9 cellular contexts compared by ENCODE assay signal in genomic region chr12:54579696-54580333, GRCh38. TPM values are rescaled to one million over a fixed set of nuclear protein-coding genes. Genes with fewer than 3 reads are reported as not detected.
DNase-seq lines count a peak whose midpoint lies in the region; ATAC-seq and TF ChIP-seq lines count a peak whose summit lies in the region.
"Had no signal": no experiment of that assay in that cellular context is flagged by ENCODE, and none has a peak within 500 bp of the region (broad histone marks: within the 10 kb centered on the region; RNA-seq: fewer than 3 reads in every experiment).

No MANE protein-coding gene starts in this region.

- peaks cover 8% of the 10 kb centered on the region for H3K36me3 Mint-ChIP-seq in activated CD4-positive, alpha-beta memory T cell treated with anti-CD3 and anti-CD28 coated beads for 36 hours
- H3K36me3 Mint-ChIP-seq in effector memory CD8-positive, alpha-beta T cell (ENCODE audit: insufficient read depth), result peaks cover 15% of the 10 kb centered on the region
- H3K36me3 Mint-ChIP-seq in mesothelial cell of epicardium, result no peaks in the 10 kb centered on the region

- H3K36me3 ChIP-seq in BE2C, result no peaks in the 10 kb centered on the region

- DNase-seq in BE2C (peak; percentile 77), NCI-H345 treated with DMSO at 0.1 percent for 48 hours (lab: John Stamatoyannopoulos, UW; ENCODE audit: unreplicated experiment) (peak; percentile 38), mesothelial cell of epicardium (ENCODE audit: low spot score in 2 of 2, unreplicated experiment in 2 of 2) (peak; percentile 63 to 94)
- DNase-seq in activated CD4-positive, alpha-beta memory T cell treated with anti-CD3 and anti-CD28 coated beads for 36 hours, result peak; percentile 90
- peak; percentile 76 to 87 (median 79) for DNase-seq in effector memory CD8-positive, alpha-beta T cell
- peak; percentile 65 to 66 for DNase-seq in stimulated activated CD8-positive, alpha-beta memory T cell treated with anti-CD3 and anti-CD28 coated beads, Interleukin-4, amount 100 ng/mL, for 1 hour (ENCODE audit: low read depth in 2 of 2, low spot score in 1 of 2)

- POLR2A ChIA-PET in activated CD4-positive, alpha-beta memory T cell treated with anti-CD3 and anti-CD28 coated beads for 36 hours (lab: Charles Lee), result no interaction called here

- intact Hi-C loops in activated CD4-positive, alpha-beta memory T cell treated with anti-CD3 and anti-CD28 coated beads for 36 hours (cut with micrococcal nuclease), result no loop called here

- peaks cover 3% of the 10 kb centered on the region for H3K27me3 Mint-ChIP-seq in activated CD4-positive, alpha-beta memory T cell treated with anti-CD3 and anti-CD28 coated beads for 36 hours
- peaks cover 17 to 20% of the 10 kb centered on the region in 2 donors for H3K27me3 Mint-ChIP-seq in effector memory CD8-positive, alpha-beta T cell
- H3K27me3 Mint-ChIP-seq in mesothelial cell of epicardium (ENCODE audit: low read depth), result peaks cover 74% of the 10 kb centered on the region

- no peak overlapping the region for H3K4me3 Mint-ChIP-seq in activated CD4-positive, alpha-beta memory T cell treated with anti-CD3 and anti-CD28 coated beads for 36 hours
- H3K4me3 Mint-ChIP-seq in effector memory CD8-positive, alpha-beta T cell, result peak overlapping the region in 1 of 2 donors; percentile 3
- no peak overlapping the region for H3K4me3 Mint-ChIP-seq in mesothelial cell of epicardium
- H3K4me3 Mint-ChIP-seq: T-helper 1 cell treated with Interleukin-12 subunit alpha and Interleukin-12 subunit beta and Interleukin-4 antibody, amounts not matched to agents 30 μg/mL and 1 μg/mL, for 36 hours had no signal

- no peaks in the 10 kb centered on the region for H3K9me3 ChIP-seq in BE2C

- H3K27me3 ChIP-seq in BE2C, result peaks cover 29% of the 10 kb centered on the region

- H3K27ac Mint-ChIP-seq in activated CD4-positive, alpha-beta memory T cell treated with anti-CD3 and anti-CD28 coated beads for 36 hours, result no peak overlapping the region
- H3K27ac Mint-ChIP-seq in effector memory CD8-positive, alpha-beta T cell, result peak overlapping the region; percentile 46 to 58
- no peak overlapping the region for H3K27ac Mint-ChIP-seq in mesothelial cell of epicardium
- H3K27ac Mint-ChIP-seq: T-helper 1 cell treated with Interleukin-12 subunit alpha and Interleukin-12 subunit beta and Interleukin-4 antibody, amounts not matched to agents 30 μg/mL and 1 μg/mL, for 36 hours had no signal

- TF ChIP-seq CTCF in BE2C (IDR thresholded peaks at IDR 0.05; ENCODE audit: low read depth, low read length) (peak; percentile 98), mesothelial cell of epicardium (IDR thresholded peaks at IDR 0.05; ENCODE audit: unreplicated experiment) (peak; percentile 99)

- peak; percentile 97 for ATAC-seq in GM18867 (IDR thresholded peaks at IDR 0.05; ENCODE audit: unreplicated experiment)
- ATAC-seq in HG03060 (IDR thresholded peaks at IDR 0.05; ENCODE audit: low read depth, unreplicated experiment), result peak; percentile 86
- ATAC-seq in effector memory CD8-positive, alpha-beta T cell (replicated peaks), result peak; percentile 98

- H3K4me1 ChIP-seq in BE2C, result no peaks in the 10 kb centered on the region

- no peak overlapping the region for H3K4me3 ChIP-seq in BE2C (ENCODE audit: low read depth, low read length)

- CTCF ChIA-PET in activated CD4-positive, alpha-beta memory T cell treated with anti-CD3 and anti-CD28 coated beads for 36 hours (lab: Charles Lee), result interaction anchor here (0.6 to 7.0 kb wide), 34 partner anchors 8 to 492 kb away, joined by 3 to 95 read pairs (median 4); partner anchors contain the start of gene PDE1B

- peaks cover 2% of the 10 kb centered on the region for H3K4me1 Mint-ChIP-seq in activated CD4-positive, alpha-beta memory T cell treated with anti-CD3 and anti-CD28 coated beads for 36 hours (ENCODE audit: low read depth)
- peaks cover 6 to 8% of the 10 kb centered on the region in 2 donors for H3K4me1 Mint-ChIP-seq in effector memory CD8-positive, alpha-beta T cell (ENCODE audit: low read depth in 2 of 2)
- no peaks in the 10 kb centered on the region for H3K4me1 Mint-ChIP-seq in mesothelial cell of epicardium

- no peaks in the 10 kb centered on the region for H3K9me3 Mint-ChIP-seq in activated CD4-positive, alpha-beta memory T cell treated with anti-CD3 and anti-CD28 coated beads for 36 hours
- no peaks in the 10 kb centered on the region for H3K9me3 Mint-ChIP-seq in effector memory CD8-positive, alpha-beta T cell
- H3K9me3 Mint-ChIP-seq in mesothelial cell of epicardium, result no peaks in the 10 kb centered on the region
- H3K9me3 Mint-ChIP-seq: T-helper 1 cell treated with Interleukin-12 subunit alpha and Interleukin-12 subunit beta and Interleukin-4 antibody, amounts not matched to agents 30 μg/mL and 1 μg/mL, for 36 hours had no signal

RNA-seq across cellular contexts. Expression of gene PPP1R1A, which starts 8.6 kb away (rescaled TPM):
- not detected for polyA plus RNA-seq in BE2C (2012; ENCODE audit: insufficient read depth, insufficient read length, low read depth)
- not detected for total RNA-seq in activated CD4-positive, alpha-beta memory T cell treated with anti-CD3 and anti-CD28 coated beads for 36 hours
- 0.54 to 1.0 TPM (median 0.76 TPM) in 3 replicates for total RNA-seq in mesothelial cell of epicardium

RNA-seq across cellular contexts. Expression of gene PDE1B, which starts 30.4 kb away (rescaled TPM):
- 0.25 TPM for polyA plus RNA-seq in BE2C (2012; ENCODE audit: insufficient read depth, insufficient read length, low read depth)
- total RNA-seq in activated CD4-positive, alpha-beta memory T cell treated with anti-CD3 and anti-CD28 coated beads for 36 hours, result 10 to 100 TPM; 10.4 to 11.1 TPM
- 0.70 to 0.89 TPM (median 0.78 TPM) in 3 replicates for total RNA-seq in mesothelial cell of epicardium

RNA-seq across cellular contexts. Expression of gene LACRT, which starts 54.9 kb away (rescaled TPM):
- polyA plus RNA-seq in BE2C (2012; ENCODE audit: insufficient read depth, insufficient read length, low read depth), result not detected
- total RNA-seq in activated CD4-positive, alpha-beta memory T cell treated with anti-CD3 and anti-CD28 coated beads for 36 hours, result not detected
- not detected in 3 replicates for total RNA-seq in mesothelial cell of epicardium

Comparison
In these comparisons a context has a peak if more than half of its experiments do, and no peak if none do; other contexts are left out.
1. DNase-seq: peak in every context shown above with its lines; median percentile 90 in activated CD4-positive, alpha-beta memory T cell treated with anti-CD3 and anti-CD28 coated beads for 36 hours; 79 in effector memory CD8-positive, alpha-beta T cell; 78 in mesothelial cell of epicardium; 77 in BE2C; 66 in stimulated activated CD8-positive, alpha-beta memory T cell treated with anti-CD3 and anti-CD28 coated beads, Interleukin-4, amount 100 ng/mL, for 1 hour; 38 in NCI-H345 treated with DMSO at 0.1 percent for 48 hours.
2. H3K27ac Mint-ChIP-seq: peak in effector memory CD8-positive, alpha-beta T cell (2 of 2); none in activated CD4-positive, alpha-beta memory T cell treated with anti-CD3 and anti-CD28 coated beads for 36 hours (single experiment) and mesothelial cell of epicardium (single experiment).
3. Peak in every context shown above with its lines, with median percentiles within 50 percentile points of each other: ATAC-seq.